8 cellular contexts compared by ENCODE assay signal in genomic region chr3:191051037-191051436, GRCh38.
DNase-seq lines count a peak whose midpoint lies in the region; ATAC-seq and TF ChIP-seq lines count a peak whose summit lies in the region.

No MANE protein-coding gene starts in this region.

- H3K79me2 ChIP-seq in mesendoderm (ENCODE audit: control insufficient read depth, insufficient read depth, low read length), result no peaks in the 10 kb centered on the region

- no peak overlapping the region for H3K27ac ChIP-seq in body of pancreas
- H3K27ac ChIP-seq in mesendoderm (ENCODE audit: low read depth, low read length), result no peak overlapping the region

- H2BK5ac ChIP-seq in mesendoderm (ENCODE audit: low read length), result no peak overlapping the region

- no peak overlapping the region for H4K8ac ChIP-seq in mesendoderm (ENCODE audit: low read depth, low read length)

- peak; percentile 55 for ATAC-seq in GM21360 (IDR thresholded peaks at IDR 0.05; ENCODE audit: unreplicated experiment)
- ATAC-seq in body of pancreas, result peak; percentile 47
- no peak for ATAC-seq in HG03280 (IDR thresholded peaks at IDR 0.05; ENCODE audit: unreplicated experiment)

- H3K18ac ChIP-seq in mesendoderm (ENCODE audit: low read length), result no peak overlapping the region

- WGBS in body of pancreas, 2 donors, result 5 to 7% methylated on average over 4 of the region's 4 CpGs
- WGBS in mesendoderm (ENCODE audit: extremely low coverage, insufficient coverage, low lambda C conversion rate), result no CpG with 5 or more reads among the region's 4 CpGs

- no peak overlapping the region for H3K4me2 ChIP-seq in mesendoderm (ENCODE audit: low read length)

- intact Hi-C loops in body of pancreas (cut with DNase I), result loop anchor here (5.0 kb wide), 1 partner anchor 354 kb away; no protein-coding TSS in a partner anchor

- H3K4me3 ChIP-seq in body of pancreas (no peak overlapping the region), mesendoderm (ENCODE audit: low read length) (no peak overlapping the region)

- peak; percentile 48 for DNase-seq in COLO829 (ENCODE audit: low spot score)
- DNase-seq in NCI-H1417 treated with DMSO at 0.1 percent for 48 hours (lab: John Stamatoyannopoulos, UW), result peak; percentile 16
- no peak for DNase-seq in body of pancreas
- DNase-seq in mesendoderm, result peak; percentile 27
- DNase-seq in KG1 (lab: John Stamatoyannopoulos, UW), result no peak
- no peak for DNase-seq in glomerular visceral epithelial cell (ENCODE audit: extremely low spot score)

- H3K4me1 ChIP-seq in body of pancreas (no peaks in the 10 kb centered on the region), mesendoderm (ENCODE audit: control insufficient read depth, low read depth, low read length) (no peaks in the 10 kb centered on the region)

- H3K23ac ChIP-seq in mesendoderm (ENCODE audit: low read length), result no peak overlapping the region

- H3K4ac ChIP-seq in mesendoderm (ENCODE audit: low read depth, low read length), result no peak overlapping the region

- H3K56ac ChIP-seq in mesendoderm (ENCODE audit: low read length), result no peak overlapping the region

- no peak overlapping the region for H2BK15ac ChIP-seq in mesendoderm (replicated peaks; ENCODE audit: low read depth)

- no peak for TF ChIP-seq POLR2A in body of pancreas (IDR thresholded peaks at IDR 0.05)

- TF ChIP-seq CTCF in body of pancreas (IDR thresholded peaks at IDR 0.05), result peak in 6 of 7 experiments; percentile 29 to 67 (median 57)

- no peaks in the 10 kb centered on the region for H3K9me3 ChIP-seq in body of pancreas

- H3K36me3 ChIP-seq in body of pancreas (replicated peaks in 1 of 2; ENCODE audit: insufficient read depth in 1 of 2, low read depth in 2 of 2) (no peaks in the 10 kb centered on the region), mesendoderm (ENCODE audit: control insufficient read depth, insufficient read depth, low read length) (no peaks in the 10 kb centered on the region)

- H3K27me3 ChIP-seq in body of pancreas (no peaks in the 10 kb centered on the region), mesendoderm (ENCODE audit: insufficient read depth, low read length, poor library complexity) (no peaks in the 10 kb centered on the region)

- H2AK5ac ChIP-seq in mesendoderm (ENCODE audit: low read length), result no peak overlapping the region

- H3K9ac ChIP-seq in mesendoderm (ENCODE audit: low read length), result no peak overlapping the region

- no peaks in the 10 kb centered on the region for H3K79me1 ChIP-seq in mesendoderm (ENCODE audit: low read length)

- H4K5ac ChIP-seq in mesendoderm (ENCODE audit: low read length), result no peak overlapping the region

- no peak overlapping the region for H2BK120ac ChIP-seq in mesendoderm (ENCODE audit: low read depth, low read length)

Comparison
In these comparisons a context has a peak if more than half of its experiments do, and no peak if none do; other contexts are left out.
1. DNase-seq: peak in COLO829 (single experiment), NCI-H1417 treated with DMSO at 0.1 percent for 48 hours (single experiment) and mesendoderm (single experiment); none in body of pancreas (0 of 4), KG1 (single experiment) and glomerular visceral epithelial cell (single experiment).